Comparison of ENCODE assay signal across 7 cellular contexts in the genomic region with DNA sequence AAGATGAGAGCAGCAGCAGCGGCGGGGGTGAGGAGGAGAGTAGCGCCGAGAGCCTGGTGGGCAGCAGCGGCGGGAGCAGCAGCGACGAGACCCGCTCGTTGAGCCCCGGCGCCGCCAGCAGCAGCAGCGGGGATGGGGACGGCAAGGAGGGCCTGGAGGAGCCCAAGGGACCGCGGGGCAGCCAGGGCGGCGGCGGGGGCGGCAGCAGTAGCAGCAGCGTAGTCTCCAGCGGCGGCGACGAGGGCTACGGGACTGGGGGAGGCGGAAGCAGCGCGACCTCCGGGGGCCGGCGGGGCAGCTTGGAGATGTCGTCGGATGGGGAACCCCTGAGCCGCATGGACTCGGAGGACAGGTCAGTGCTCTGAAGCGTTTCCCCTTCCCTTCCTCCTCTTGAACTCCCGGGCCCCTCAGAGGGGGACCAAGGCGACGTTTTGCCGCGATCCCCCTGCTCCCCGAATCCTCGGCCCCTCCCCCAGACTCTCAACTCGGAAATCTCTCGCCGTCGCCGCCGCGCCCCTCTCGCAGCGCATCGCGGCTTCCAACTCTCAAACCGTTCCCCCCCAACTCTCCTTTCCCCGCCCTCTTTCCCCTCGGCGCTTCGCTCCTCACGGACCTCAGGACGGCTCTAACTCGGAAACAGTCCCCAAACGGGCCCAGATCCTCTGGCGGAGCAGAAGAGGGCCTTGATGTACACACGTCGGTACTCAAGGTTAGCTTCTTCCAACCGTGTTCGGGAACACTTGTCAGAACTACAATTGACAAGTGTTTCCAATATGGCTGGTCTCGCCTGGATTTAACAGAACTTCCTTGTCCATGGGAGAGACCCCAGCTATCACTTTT. TPM values are rescaled to one million over a fixed set of nuclear protein-coding genes. Genes with fewer than 3 reads are reported as not detected.
A peak's percentile ranks its signal among the peaks of the same experiment; 100 is the strongest.
DNase-seq lines count a peak whose midpoint lies in the region; ATAC-seq and TF ChIP-seq lines count a peak whose summit lies in the region.

No MANE protein-coding gene starts in this region.

- 0 to 1% methylated on average over 48 to 52 of the region's 71 CpGs for whole genome bisulfite sequencing in lower leg skin, 2 donors

- ATAC-seq in GM18502 (IDR thresholded peaks at IDR 0.05; ENCODE audit: poor library complexity, unreplicated experiment) = peak; percentile 33
- peak; percentile 37 for ATAC-seq in HG02642 (IDR thresholded peaks at IDR 0.05; ENCODE audit: poor library complexity, unreplicated experiment)

- DNase-seq in NCI-H146 treated with DMSO at 0.1 percent for 48 hours (lab: John Stamatoyannopoulos, UW; ENCODE audit: unreplicated experiment) = peak; percentile 28
- DNase-seq in activated CD4-positive, alpha-beta T cell treated with anti-CD3 and anti-CD28 coated beads, Interleukin-2, amount 50 U/mL, for 24 hours (ENCODE audit: low read depth in 1 of 2, low spot score in 1 of 2) = peak; percentile 33
- peak; percentile 67 for DNase-seq in dermis blood vessel endothelial cell
- DNase-seq in lower leg skin (ENCODE audit: low spot score in 2 of 2) = peak; percentile 35 to 92
- peak; percentile 45 to 54 for DNase-seq in stimulated activated CD4-positive, alpha-beta T cell treated with anti-CD3 and anti-CD28 coated beads, Interleukin-4, amount 100 ng/mL, for 48 hours (ENCODE audit: low read depth in 2 of 2)

- intact Hi-C loops in lower leg skin (cut with DNase I; ENCODE audit: low total_unique reads) = no loop called here

- no peak for TF ChIP-seq CTCF in lower leg skin (IDR thresholded peaks at IDR 0.05)

- TF ChIP-seq POLR2A in lower leg skin (IDR thresholded peaks at IDR 0.05) = no peak

- peak overlapping the region; percentile 69 for H3K4me3 ChIP-seq in lower leg skin (ENCODE audit: low read depth, poor library complexity, severe bottlenecking)

RNA-seq across cellular contexts. Expression of a gene that starts 0.9 kb away (rescaled TPM):
- total RNA-seq in dermis blood vessel endothelial cell = 38.5 and 51.2 TPM in 2 replicates
- total RNA-seq in lower leg skin = 10 to 100 TPM; 31.4 to 70.9 (median 54.0) TPM

Comparison
In these comparisons a context has a peak if more than half of its experiments do, and no peak if none do; other contexts are left out.
1. Peak in every context shown above with its lines: DNase-seq, ATAC-seq and H3K4me3 ChIP-seq.